ENCODE assay signal across 14 cellular contexts in the genomic region with DNA sequence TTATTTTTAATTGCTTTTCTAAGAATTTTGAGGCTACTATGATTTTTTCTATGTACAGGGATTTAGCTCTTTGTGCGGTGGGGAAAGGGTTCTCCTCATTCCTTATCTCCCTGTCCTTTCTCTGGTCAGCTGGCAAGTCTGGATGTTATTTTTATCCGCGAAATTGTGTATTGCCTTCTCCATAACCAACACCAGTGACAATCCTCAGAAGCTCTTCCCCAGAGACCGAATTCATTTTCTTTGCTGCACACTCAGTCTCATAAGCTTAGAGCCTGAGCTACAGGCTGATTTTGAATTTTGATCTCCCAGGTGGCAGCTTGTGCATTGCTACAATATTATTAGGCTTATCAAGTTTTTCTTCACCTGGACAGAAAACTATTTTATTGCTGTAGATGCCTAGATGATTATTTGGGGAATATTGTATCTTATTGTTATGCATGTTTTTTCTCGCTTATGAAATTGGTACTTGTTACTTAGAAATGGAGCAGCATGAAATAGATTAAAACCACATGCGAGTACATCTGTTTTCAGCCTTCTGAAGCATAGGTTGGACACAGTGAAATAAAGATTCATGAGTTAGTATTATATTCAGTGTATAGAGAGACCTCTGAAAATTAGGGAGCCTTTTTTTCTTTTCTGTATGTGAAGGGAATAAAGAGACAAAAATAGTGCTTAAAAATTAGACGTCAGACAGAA. TPM values are rescaled to one million over a fixed set of nuclear protein-coding genes. Genes with fewer than 3 reads are reported as not detected.
A peak's percentile ranks its signal among the peaks of the same experiment; 100 is the strongest.
DNase-seq lines count a peak whose midpoint lies in the region; ATAC-seq and TF ChIP-seq lines count a peak whose summit lies in the region.
"Had no signal": no experiment of that assay in that cellular context is flagged by ENCODE, and none has a peak within 500 bp of the region (broad histone marks: within the 10 kb centered on the region; RNA-seq: fewer than 3 reads in every experiment).

No MANE protein-coding gene starts in this region.

- peak overlapping the region; percentile 52 for H3K9ac ChIP-seq in SK-N-MC (ENCODE audit: insufficient read length)
- no peak overlapping the region for H3K9ac ChIP-seq in parathyroid adenoma

- ATAC-seq in GM19452 (IDR thresholded peaks at IDR 0.05; ENCODE audit: unreplicated experiment) = no peak
- ATAC-seq: activated CD8-positive, alpha-beta T cell treated with anti-CD3 and anti-CD28 coated beads, Interleukin-2, amount 10 ng/mL, durations not matched to agents 7 days and 5 days; foreskin keratinocyte; pancreas had no signal

- in situ Hi-C loops in G401 (cut with HindIII; ENCODE audit: low sequenced_read_pairs) = no loop called here

- H3K36me3 ChIP-seq in SK-N-MC (ENCODE audit: insufficient read depth, low read length) (peaks cover 6% of the 10 kb centered on the region; the same call in 1 of the 2 replicates), parathyroid adenoma (ENCODE audit: control insufficient read depth, insufficient read depth, low read length) (no peaks in the 10 kb centered on the region)

- peak; percentile 64 for DNase-seq in G401 (ENCODE audit: low spot score)
- DNase-seq in SK-N-MC (ENCODE audit: low read depth, low spot score) = no peak
- peak; percentile 16 for DNase-seq in fibroblast of the conjunctiva (ENCODE audit: low read depth)
- no peak for DNase-seq in SHP77 treated with DMSO at 0.1 percent for 48 hours (lab: John Stamatoyannopoulos, UW)
- DNase-seq in MV-4-11 (lab: John Stamatoyannopoulos, UW) = no peak
- DNase-seq in SIG-M5 (lab: John Stamatoyannopoulos, UW) = no peak
- DNase-seq: activated CD8-positive, alpha-beta T cell treated with anti-CD3 and anti-CD28 coated beads, Interleukin-2, amount 10 ng/mL, durations not matched to agents 7 days and 5 days; DMS79 treated with DMSO at 0.1 percent for 48 hours; effector CD4-positive, alpha-beta T cell; foreskin keratinocyte; NCI-H2081 treated with DMSO at 0.1 percent for 48 hours; pancreas had no signal

- no peak overlapping the region for H2AFZ ChIP-seq in parathyroid adenoma

- H3K27me3 ChIP-seq in parathyroid adenoma (ENCODE audit: control insufficient read depth, insufficient read depth, low read length) = no peaks in the 10 kb centered on the region
- H3K27me3 ChIP-seq: foreskin keratinocyte, pancreas had no signal

- H3K4me3 ChIP-seq in SK-N-MC (peak overlapping the region; percentile 74), parathyroid adenoma (ENCODE audit: low read depth, low read length) (no peak overlapping the region)
- H3K4me3 ChIP-seq: pancreas had no signal

- peak overlapping the region; percentile 18 for H3K4me2 ChIP-seq in parathyroid adenoma (ENCODE audit: low read length)

- peaks cover 55% of the 10 kb centered on the region for H3K79me2 ChIP-seq in parathyroid adenoma

- peaks cover 30% of the 10 kb centered on the region for H3K4me1 ChIP-seq in parathyroid adenoma

- no peak for TF ChIP-seq CTCF in parathyroid adenoma (IDR thresholded peaks at IDR 0.05)

- H3K9me3 ChIP-seq in SK-N-MC (ENCODE audit: low read depth, low read length) = no peaks in the 10 kb centered on the region
- no peaks in the 10 kb centered on the region for H3K9me3 ChIP-seq in parathyroid adenoma (ENCODE audit: control insufficient read depth, low read length)
- H3K9me3 ChIP-seq: pancreas had no signal

- H3K27ac ChIP-seq in SK-N-MC = peak overlapping the region; percentile 98
- peak overlapping the region; percentile 30 for H3K27ac ChIP-seq in parathyroid adenoma
- H3K27ac ChIP-seq: foreskin keratinocyte, pancreas had no signal

RNA-seq across cellular contexts. Expression of a gene that starts 27.3 kb away (rescaled TPM):
- 4.0 and 6.6 TPM in 2 replicates for total RNA-seq in G401 (2014; rRNA removed; shearing (Covaris generic))

Comparison
In these comparisons a context has a peak if more than half of its experiments do, and no peak if none do; other contexts are left out.
1. DNase-seq: peak in G401 (single experiment) and fibroblast of the conjunctiva (single experiment); none in SK-N-MC (single experiment), SHP77 treated with DMSO at 0.1 percent for 48 hours (single experiment), MV-4-11 (single experiment) and SIG-M5 (single experiment).